ENCODE assay signal across 21 cellular contexts in genomic region chr22:46714550-46714949, GRCh38. TPM values are rescaled to one million over a fixed set of nuclear protein-coding genes. Genes with fewer than 3 reads are reported as not detected.
DNase-seq lines count a peak whose midpoint lies in the region; ATAC-seq, FAIRE-seq and TF ChIP-seq lines count a peak whose summit lies in the region.
"Had no signal": no experiment of that assay in that cellular context is flagged by ENCODE, and none has a peak within 500 bp of the region (broad histone marks: within the 10 kb centered on the region; RNA-seq: fewer than 3 reads in every experiment).

No MANE protein-coding gene starts in this region.

- H2BK5ac ChIP-seq in mesenchymal stem cell (ENCODE audit: low read depth, low read length, poor library complexity, severe bottlenecking): no peak overlapping the region

- peaks cover 81% of the 10 kb centered on the region for H3K36me3 Mint-ChIP-seq in CD8-positive, alpha-beta T cell

- H3K4me2 ChIP-seq in mesenchymal stem cell (ENCODE audit: low read length, poor library complexity, severe bottlenecking): no peak overlapping the region
- H3K4me2 ChIP-seq: BLaER1 had no signal

- no peak overlapping the region for H2AFZ ChIP-seq in mesenchymal stem cell (ENCODE audit: low read depth, low read length)

- intact Hi-C loops in CD8-positive, alpha-beta T cell (cut with DNase I, micrococcal nuclease): no loop called here

- H3K4ac ChIP-seq in mesenchymal stem cell (ENCODE audit: low read depth in 1 of 2, low read length in 2 of 2): no peak overlapping the region

- H4K8ac ChIP-seq in mesenchymal stem cell (ENCODE audit: low read length): no peak overlapping the region

- H3K14ac ChIP-seq in mesenchymal stem cell (ENCODE audit: low read length in 2 of 2): no peak overlapping the region

- no peak for TF ChIP-seq CTCF in CD8-positive, alpha-beta T cell (IDR thresholded peaks at IDR 0.05)
- TF ChIP-seq CTCF in choroid plexus epithelial cell (conservative IDR thresholded peaks at IDR 0.05; ENCODE audit: low read depth, low read length): no peak

- no peak overlapping the region for H2BK15ac ChIP-seq in mesenchymal stem cell (ENCODE audit: low read depth, poor library complexity, severe bottlenecking)

- no peaks in the 10 kb centered on the region for H3K9me3 ChIP-seq in CD8-positive, alpha-beta T cell (ENCODE audit: low read length)
- no peaks in the 10 kb centered on the region for H3K9me3 ChIP-seq in mesenchymal stem cell (ENCODE audit: control insufficient read depth, low read length)
- H3K9me3 ChIP-seq: BLaER1, pancreas, transverse colon had no signal

- CTCF ChIA-PET in CD8-positive, alpha-beta T cell (lab: Charles Lee): interaction anchor here (2.5 kb wide), 1 partner anchor 89 kb away, joined by 10 read pairs; no protein-coding TSS in a partner anchor

- ATAC-seq in CD8-positive, alpha-beta T cell: no peak
- ATAC-seq: Panc1 had no signal

- H3K4me1 ChIP-seq in CD8-positive, alpha-beta T cell (ENCODE audit: insufficient read depth, low read length): no peaks in the 10 kb centered on the region
- no peaks in the 10 kb centered on the region for H3K4me1 ChIP-seq in mesenchymal stem cell (ENCODE audit: control insufficient read depth, insufficient read depth, low read depth, low read length)

- H3K27me3 ChIP-seq in CD8-positive, alpha-beta T cell (ENCODE audit: insufficient read depth, low read length): no peaks in the 10 kb centered on the region
- no peaks in the 10 kb centered on the region for H3K27me3 ChIP-seq in mesenchymal stem cell (ENCODE audit: control insufficient read depth in 1 of 2, insufficient read depth in 1 of 2, low read length in 2 of 2)
- H3K27me3 ChIP-seq: BLaER1, pancreas, transverse colon had no signal

- no peak overlapping the region for H3K27ac ChIP-seq in CD8-positive, alpha-beta T cell (ENCODE audit: low read depth, low read length)
- no peak overlapping the region for H3K27ac ChIP-seq in mesenchymal stem cell (ENCODE audit: low read length, poor library complexity, severe bottlenecking)
- H3K27ac ChIP-seq: BLaER1, pancreas had no signal

- H3K23ac ChIP-seq in mesenchymal stem cell (ENCODE audit: low read length in 2 of 2): no peak overlapping the region

- H3K9me3 Mint-ChIP-seq in CD8-positive, alpha-beta T cell: no peaks in the 10 kb centered on the region
- H3K9me3 Mint-ChIP-seq: activated CD4-positive, alpha-beta T cell treated with anti-CD3 and anti-CD28 coated beads, Interleukin-2, amount 10 ng/mL, durations not matched to agents 24 days and 14 days; central memory CD8-positive, alpha-beta T cell had no signal

- H2AK5ac ChIP-seq in mesenchymal stem cell (ENCODE audit: low read length, severe bottlenecking): no peak overlapping the region

- H3K4me3 Mint-ChIP-seq in CD8-positive, alpha-beta T cell: no peak overlapping the region
- H3K4me3 Mint-ChIP-seq: activated CD4-positive, alpha-beta T cell treated with anti-CD3 and anti-CD28 coated beads, Interleukin-2, amount 10 ng/mL, durations not matched to agents 24 days and 14 days; central memory CD8-positive, alpha-beta T cell had no signal

- DNase-seq in AG20443 (ENCODE audit: low spot score) (peak; percentile 45), choroid plexus epithelial cell (ENCODE audit: low read depth) (peak; percentile 44), mesenchymal stem cell (peak; percentile 59), GDM1 (lab: John Stamatoyannopoulos, UW) (no peak), kidney glomerular epithelial cell (lab: John Stamatoyannopoulos, UW) (no peak), frontal cortex (ENCODE audit: low spot score in 2 of 2) (no peak)
- no peak for DNase-seq in CD8-positive, alpha-beta T cell
- DNase-seq: activated CD4-positive, alpha-beta T cell treated with anti-CD3 and anti-CD28 coated beads, Interleukin-2, amount 10 ng/mL, durations not matched to agents 24 days and 14 days; activated T-cell treated with anti-CD3 and anti-CD28 coated beads, Interleukin-2, amount 50 U/mL, for 1 hour; amniotic stem cell; effector memory CD4-positive, alpha-beta T cell; HCEC 1CT; Karpas-422; NCI-H748 treated with DMSO at 0.1 percent for 48 hours; pancreas; transverse colon had no signal

- H3K36me3 ChIP-seq in CD8-positive, alpha-beta T cell (ENCODE audit: insufficient read depth, low read length): peaks cover 52% of the 10 kb centered on the region
- peaks cover 43 to 59% of the 10 kb centered on the region in 2 experiments for H3K36me3 ChIP-seq in mesenchymal stem cell (ENCODE audit: control insufficient read depth in 1 of 2, insufficient read depth in 2 of 2, low read depth in 1 of 2, low read length in 2 of 2)

- no peaks in the 10 kb centered on the region for H3K27me3 Mint-ChIP-seq in CD8-positive, alpha-beta T cell (ENCODE audit: low read depth)
- H3K27me3 Mint-ChIP-seq: activated CD4-positive, alpha-beta T cell treated with anti-CD3 and anti-CD28 coated beads, Interleukin-2, amount 10 ng/mL, durations not matched to agents 24 days and 14 days; central memory CD8-positive, alpha-beta T cell had no signal

- peak overlapping the region; percentile 72 for H3K27ac Mint-ChIP-seq in CD8-positive, alpha-beta T cell
- H3K27ac Mint-ChIP-seq: activated CD4-positive, alpha-beta T cell treated with anti-CD3 and anti-CD28 coated beads, Interleukin-2, amount 10 ng/mL, durations not matched to agents 24 days and 14 days had no signal

- POLR2A ChIA-PET in CD8-positive, alpha-beta T cell (lab: Charles Lee): no interaction called here

- no peak overlapping the region for H3K18ac ChIP-seq in mesenchymal stem cell (ENCODE audit: low read depth in 1 of 2, low read length in 2 of 2)

- no peak overlapping the region for H4K91ac ChIP-seq in mesenchymal stem cell (ENCODE audit: low read length)

- no peak overlapping the region for H2BK120ac ChIP-seq in mesenchymal stem cell (ENCODE audit: low read depth, low read length)

- no peak overlapping the region for H2BK12ac ChIP-seq in mesenchymal stem cell (ENCODE audit: low read length in 2 of 2)

- WGBS in mesenchymal stem cell: 69% methylated on average over 4 of the region's 4 CpGs

- FAIRE-seq in frontal cortex (lab: Jason Lieb, UNC): no peak
- FAIRE-seq: pancreas had no signal

- H3K4me1 Mint-ChIP-seq in CD8-positive, alpha-beta T cell (ENCODE audit: low read depth): peaks cover 10% of the 10 kb centered on the region

- H3K4me3 ChIP-seq in CD8-positive, alpha-beta T cell (ENCODE audit: low read depth, low read length): no peak overlapping the region
- H3K4me3 ChIP-seq in choroid plexus epithelial cell (ENCODE audit: low read depth, low read length) (no peak overlapping the region), mesenchymal stem cell (ENCODE audit: insufficient read depth in 1 of 2, low read depth in 1 of 2, low read length in 2 of 2) (no peak overlapping the region)
- H3K4me3 ChIP-seq: BLaER1, lung, pancreas, skin epidermis, transverse colon had no signal

- H3K9ac ChIP-seq in mesenchymal stem cell (ENCODE audit: low read length): peak overlapping the region; percentile 24
- H3K9ac ChIP-seq: BLaER1 had no signal

- peaks cover 25% of the 10 kb centered on the region for H3K79me1 ChIP-seq in mesenchymal stem cell (replicated peaks; ENCODE audit: low read length, poor library complexity, severe bottlenecking)

RNA-seq across cellular contexts. Expression of gene CERK, which starts 23.5 kb away (rescaled TPM):
- total RNA-seq in CD8-positive, alpha-beta T cell: 10 to 100 TPM; 93.5 to 95.0 TPM
- 29.4 TPM for polyA plus RNA-seq in mesenchymal stem cell (2013, experiment 1 of 2)
- polyA plus RNA-seq in mesenchymal stem cell (2013, experiment 2 of 2): 29.3 TPM
- total RNA-seq in frontal cortex: 35.1 TPM

RNA-seq across cellular contexts. Expression of gene TBC1D22A, which starts 47.9 kb away (rescaled TPM):
- total RNA-seq in CD8-positive, alpha-beta T cell: 10 to 100 TPM; 21.8 to 27.4 TPM
- polyA plus RNA-seq in mesenchymal stem cell (2013, experiment 1 of 2): 16.5 TPM
- 17.1 TPM for polyA plus RNA-seq in mesenchymal stem cell (2013, experiment 2 of 2)
- total RNA-seq in frontal cortex: 5.3 TPM

Comparison
In these comparisons a context has a peak if more than half of its experiments do, and no peak if none do; other contexts are left out.
1. DNase-seq: peak in AG20443 (single experiment), choroid plexus epithelial cell (single experiment) and mesenchymal stem cell (single experiment); none in CD8-positive, alpha-beta T cell (0 of 7), GDM1 (single experiment), kidney glomerular epithelial cell (single experiment) and frontal cortex (0 of 2).